Comparison of ENCODE assay signal across 8 cellular contexts in the genomic region with DNA sequence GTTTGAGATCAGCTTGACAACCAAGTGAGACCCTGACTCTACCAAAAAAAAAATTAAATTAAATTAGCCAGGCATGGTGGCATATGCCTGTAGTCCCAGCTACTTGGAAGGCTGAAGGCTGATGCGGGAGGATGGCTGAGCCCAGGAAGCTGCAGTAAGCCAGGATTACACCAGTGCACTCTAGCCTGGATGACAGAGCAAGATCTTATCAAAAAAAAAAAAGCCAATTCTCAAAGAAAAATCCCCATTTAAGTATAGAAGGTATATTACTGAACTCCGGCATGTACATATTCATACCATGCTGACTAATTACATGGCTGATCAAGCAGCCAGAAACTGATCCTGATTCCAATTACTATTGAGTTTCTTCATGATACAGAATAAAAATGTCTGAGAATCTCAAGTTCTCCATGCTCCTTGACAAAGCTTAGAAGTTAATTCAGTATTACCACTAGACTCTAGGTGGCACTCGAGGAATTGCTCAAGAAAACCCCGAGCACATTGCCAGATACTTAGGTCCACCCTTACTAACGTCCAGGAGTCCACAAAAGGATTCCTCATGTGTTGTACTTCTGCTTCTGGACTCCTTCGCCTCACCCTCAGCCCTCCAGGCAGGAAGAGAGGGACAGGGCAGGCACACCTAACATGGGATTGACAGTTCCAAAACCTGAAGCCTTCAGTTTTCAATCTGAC.
DNase-seq lines count a peak whose midpoint lies in the region; ATAC-seq and FAIRE-seq lines count a peak whose summit lies in the region.

No MANE protein-coding gene starts in this region.

- DNase-seq in Daoy (ENCODE audit: low read depth) (peak; percentile 76), HS-5 (ENCODE audit: low read depth) (peak; percentile 38), SKM-1 treated with dmso at 0.1 percent for 144 hours (lab: John Stamatoyannopoulos, UW; ENCODE audit: unreplicated experiment) (peak; percentile 3), frontal cortex (ENCODE audit: low spot score in 2 of 2) (peak; percentile 22 to 45), retina (peak; percentile 51)
- no peak for DNase-seq in stimulated activated CD4-positive, alpha-beta T cell treated with anti-CD3 and anti-CD28 coated beads, Interleukin-2, amount 100 ng/mL, for 24 hours
- no peak for DNase-seq in effector CD4-positive, alpha-beta T cell

- FAIRE-seq in frontal cortex (lab: Jason Lieb, UNC): no peak

- ATAC-seq in GM21423 (IDR thresholded peaks at IDR 0.05; ENCODE audit: unreplicated experiment): peak; percentile 76

Comparison
In these comparisons a context has a peak if more than half of its experiments do, and no peak if none do; other contexts are left out.
1. DNase-seq: peak in Daoy (single experiment), HS-5 (single experiment), SKM-1 treated with dmso at 0.1 percent for 144 hours (single experiment), frontal cortex (2 of 2) and retina (single experiment); none in stimulated activated CD4-positive, alpha-beta T cell treated with anti-CD3 and anti-CD28 coated beads, Interleukin-2, amount 100 ng/mL, for 24 hours (0 of 2) and effector CD4-positive, alpha-beta T cell (single experiment).